In the genomic region with DNA sequence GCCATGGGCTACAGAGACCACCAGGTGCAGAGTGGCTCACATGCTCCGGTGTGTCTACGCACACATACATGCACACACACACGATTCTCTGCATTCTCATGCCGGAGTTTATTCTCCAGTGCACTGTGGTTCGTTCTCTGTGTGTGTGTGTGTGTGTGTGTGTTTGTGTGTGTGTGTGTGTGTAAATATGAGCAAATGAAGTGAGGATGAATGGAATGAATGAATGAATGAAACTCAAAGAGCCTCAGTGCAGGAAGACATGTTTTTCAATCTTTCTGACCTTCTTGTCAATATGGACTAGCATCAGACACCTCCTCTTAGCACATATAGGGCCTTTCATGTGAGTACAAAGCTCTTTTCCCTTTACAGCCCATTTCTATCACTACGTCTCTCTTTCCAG, we compare ENCODE assay signal across 1 cellular context.
A peak's percentile ranks its signal among the peaks of the same experiment; 100 is the strongest.
TF ChIP-seq lines count a peak whose summit lies in the region.

No MANE protein-coding gene starts in this region.

TF ChIP-seq in K562, 482 proteins besides CTCF, POLR2A, EP300 and RAD21:
- TF ChIP-seq KAT7 (CRISPR knock-in tag; IDR thresholded peaks at IDR 0.05; ENCODE audit: borderline replicate concordance), result no peak
- peak; percentile 35; the same call in 1 of the 2 replicates for TF ChIP-seq ZNF24 (IDR thresholded peaks at IDR 0.05)
